In genomic region chr1:23544444-23545389, GRCh38 we compare ENCODE assay signal across 8 cellular contexts. TPM values are rescaled to one million over a fixed set of nuclear protein-coding genes. Genes with fewer than 3 reads are reported as not detected.
A peak's percentile ranks its signal among the peaks of the same experiment; 100 is the strongest.
DNase-seq lines count a peak whose midpoint lies in the region; ATAC-seq and TF ChIP-seq lines count a peak whose summit lies in the region.

No MANE protein-coding gene starts in this region.

- no peak for ATAC-seq in GM21576 (IDR thresholded peaks at IDR 0.05; ENCODE audit: unreplicated experiment)
- no peak for ATAC-seq in GM21723 (IDR thresholded peaks at IDR 0.05; ENCODE audit: unreplicated experiment)

- TF ChIP-seq CTCF in MM.1S (IDR thresholded peaks at IDR 0.05; ENCODE audit: low read length) (peak; percentile 87), parathyroid adenoma (IDR thresholded peaks at IDR 0.05) (peak; percentile 85)

- H3K4me1 ChIP-seq in MM.1S (ENCODE audit: low read length) (no peaks in the 10 kb centered on the region; the same call in 1 of the 2 replicates), SJSA1 (replicated peaks) (peaks cover 15% of the 10 kb centered on the region), parathyroid adenoma (no peaks in the 10 kb centered on the region)

- H3K9me3 ChIP-seq in MM.1S (replicated peaks; ENCODE audit: insufficient read depth, low read length) (no peaks in the 10 kb centered on the region), SJSA1 (replicated peaks) (no peaks in the 10 kb centered on the region), parathyroid adenoma (ENCODE audit: control insufficient read depth, low read length) (no peaks in the 10 kb centered on the region)

- H3K27ac Mint-ChIP-seq in activated naive CD4-positive, alpha-beta T cell treated with anti-CD3 and anti-CD28 coated beads, Interleukin-2, amount 10 ng/mL, durations not matched to agents 7 days and 5 days: no peak overlapping the region

- DNase-seq in DMS79 treated with DMSO at 0.1 percent for 48 hours (lab: John Stamatoyannopoulos, UW) (peak; percentile 89), MM.1S (peak; percentile 76), SJSA1 (ENCODE audit: low read depth in 1 of 2, low spot score in 2 of 2) (peak; percentile 72 to 77), globus pallidus (ENCODE audit: low spot score) (peak; percentile 66)
- peak; percentile 80 for DNase-seq in activated naive CD4-positive, alpha-beta T cell treated with anti-CD3 and anti-CD28 coated beads, Interleukin-2, amount 10 ng/mL, durations not matched to agents 7 days and 5 days

- H3K79me2 ChIP-seq in MM.1S (ENCODE audit: low read length) (no peaks in the 10 kb centered on the region), parathyroid adenoma (no peaks in the 10 kb centered on the region)

- H3F3A ChIP-seq in MM.1S (ENCODE audit: insufficient read depth, low read length): no peaks in the 10 kb centered on the region

- H2AFZ ChIP-seq in MM.1S (ENCODE audit: low read length): no peak overlapping the region
- H2AFZ ChIP-seq in parathyroid adenoma: no peak overlapping the region

- H3K9me3 Mint-ChIP-seq in activated naive CD4-positive, alpha-beta T cell treated with anti-CD3 and anti-CD28 coated beads, Interleukin-2, amount 10 ng/mL, durations not matched to agents 7 days and 5 days: no peaks in the 10 kb centered on the region

- no peak overlapping the region for H3K4me3 ChIP-seq in MM.1S (ENCODE audit: low read length)
- no peak overlapping the region for H3K4me3 ChIP-seq in SJSA1
- H3K4me3 ChIP-seq in parathyroid adenoma (ENCODE audit: low read depth, low read length): no peak overlapping the region

- no peak overlapping the region for H3K4me2 ChIP-seq in MM.1S (ENCODE audit: low read depth, low read length)
- no peak overlapping the region for H3K4me2 ChIP-seq in parathyroid adenoma (ENCODE audit: low read length)

- no peak overlapping the region for H3K9ac ChIP-seq in MM.1S (ENCODE audit: low read length)
- H3K9ac ChIP-seq in parathyroid adenoma: no peak overlapping the region

- peaks cover 19% of the 10 kb centered on the region for H3K27me3 Mint-ChIP-seq in activated naive CD4-positive, alpha-beta T cell treated with anti-CD3 and anti-CD28 coated beads, Interleukin-2, amount 10 ng/mL, durations not matched to agents 7 days and 5 days

- H3K27ac ChIP-seq in MM.1S (ENCODE audit: low read length) (no peak overlapping the region), SJSA1 (no peak overlapping the region), parathyroid adenoma (no peak overlapping the region)

- peaks cover 17% of the 10 kb centered on the region for H3K4me1 Mint-ChIP-seq in activated naive CD4-positive, alpha-beta T cell treated with anti-CD3 and anti-CD28 coated beads, Interleukin-2, amount 10 ng/mL, durations not matched to agents 7 days and 5 days

- CTCF ChIA-PET in activated naive CD4-positive, alpha-beta T cell treated with anti-CD3 and anti-CD28 coated beads, Interleukin-2, amount 10 ng/mL, durations not matched to agents 7 days and 5 days (lab: Charles Lee): interaction anchor here (0.7 to 22.3 kb wide), 26 partner anchors 10 to 372 kb away, joined by 3 to 715 read pairs (median 4); partner anchors contain the start of genes E2F2 and ID3

- H3K4me3 Mint-ChIP-seq in activated naive CD4-positive, alpha-beta T cell treated with anti-CD3 and anti-CD28 coated beads, Interleukin-2, amount 10 ng/mL, durations not matched to agents 7 days and 5 days: no peak overlapping the region

- H3K27me3 ChIP-seq in MM.1S (replicated peaks; ENCODE audit: insufficient read depth, low read length) (no peaks in the 10 kb centered on the region), SJSA1 (replicated peaks) (no peaks in the 10 kb centered on the region), parathyroid adenoma (ENCODE audit: control insufficient read depth, insufficient read depth, low read length) (no peaks in the 10 kb centered on the region)

- H3K36me3 ChIP-seq in MM.1S (replicated peaks; ENCODE audit: insufficient read depth, low read length) (no peaks in the 10 kb centered on the region), SJSA1 (no peaks in the 10 kb centered on the region), parathyroid adenoma (ENCODE audit: control insufficient read depth, insufficient read depth, low read length) (no peaks in the 10 kb centered on the region)

- H3K36me3 Mint-ChIP-seq in activated naive CD4-positive, alpha-beta T cell treated with anti-CD3 and anti-CD28 coated beads, Interleukin-2, amount 10 ng/mL, durations not matched to agents 7 days and 5 days: no peaks in the 10 kb centered on the region

- H3K9me2 ChIP-seq in MM.1S (replicated peaks; ENCODE audit: insufficient read depth, low read length): no peaks in the 10 kb centered on the region

- no peaks in the 10 kb centered on the region for H4K20me1 ChIP-seq in MM.1S (ENCODE audit: insufficient read depth, low read length)

RNA-seq across cellular contexts. Expression of gene E2F2, which starts 13.7 kb away (rescaled TPM):
- total RNA-seq in SJSA1 (2014; rRNA removed; shearing (Covaris generic)): 7.3 and 12.3 TPM in 2 replicates

RNA-seq across cellular contexts. Expression of gene ID3, which starts 14.6 kb away (rescaled TPM):
- total RNA-seq in SJSA1 (2014; rRNA removed; shearing (Covaris generic)): 400 and 615 TPM in 2 replicates
